Comparison of ENCODE assay signal across 18 cellular contexts in genomic region chr16:65037558-65037957, GRCh38.
"Had no signal": no experiment of that assay in that cellular context is flagged by ENCODE, and none has a peak within 500 bp of the region (broad histone marks: within the 10 kb centered on the region; RNA-seq: fewer than 3 reads in every experiment).

No MANE protein-coding gene starts in this region.

- H3K27me3 Mint-ChIP-seq: memory B cell had no signal

- H3K36me3 ChIP-seq: breast epithelium, right atrium auricular region, transverse colon had no signal

- DNase-seq: activated CD4-positive, alpha-beta T cell treated with anti-CD3 and anti-CD28 coated beads, Interleukin-2, amount 50 U/mL, for 1 hour; activated CD8-positive, alpha-beta memory T cell treated with anti-CD3 and anti-CD28 coated beads for 24 hours; cerebellar nuclear complex; dermis blood vessel endothelial cell; erythroblast; islet precursor cell; stimulated activated CD4-positive, alpha-beta T cell treated with anti-CD3 and anti-CD28 coated beads, Interleukin-15, amount 100 ng/mL, for 24 hours; stimulated activated CD4-positive, alpha-beta T cell treated with anti-CD3 and anti-CD28 coated beads, Interleukin-4, amount 100 ng/mL, for 24 hours; stimulated activated naive CD4-positive, alpha-beta T cell; transverse colon had no signal

- H3K27ac ChIP-seq: breast epithelium, gastroesophageal sphincter, right atrium auricular region, transverse colon had no signal

- H3K4me3 Mint-ChIP-seq: activated T-helper 1 cell treated with anti-CD3 and anti-CD28 coated beads, Interleukin-12 subunit alpha, Interleukin-12 subunit beta, Interleukin-2, Interleukin-4 antibody, amounts not matched to agents 30 ng/mL and 10 ng/mL and 1 ng/mL, durations not matched to agents 14 hours and 24 hours and 36 hours; memory B cell; T-helper 2 cell treated with Interferon-gamma antibody and Interleukin-4, amounts not matched to agents 5 μg/mL and 100 μg/mL, for 36 hours had no signal

- H3K27me3 ChIP-seq: breast epithelium, gastroesophageal sphincter, right atrium auricular region, transverse colon had no signal

- H3K4me3 ChIP-seq: breast epithelium, gastroesophageal sphincter, right atrium auricular region, transverse colon had no signal

- H3K4me1 Mint-ChIP-seq: memory B cell had no signal

- H3K4me1 ChIP-seq: breast epithelium, right atrium auricular region had no signal

- ATAC-seq: activated CD4-positive, CD25-positive, alpha-beta regulatory T cell treated with anti-CD3 and anti-CD28 coated beads, Interleukin-2, amount 50 U/mL, for 24 hours; gastroesophageal sphincter; left lobe of liver had no signal

- H3K36me3 Mint-ChIP-seq: memory B cell had no signal

- H3K27ac Mint-ChIP-seq: activated T-helper 1 cell treated with anti-CD3 and anti-CD28 coated beads, Interleukin-12 subunit alpha, Interleukin-12 subunit beta, Interleukin-2, Interleukin-4 antibody, amounts not matched to agents 30 ng/mL and 10 ng/mL and 1 ng/mL, durations not matched to agents 14 hours and 24 hours and 36 hours; memory B cell; T-helper 2 cell treated with Interferon-gamma antibody and Interleukin-4, amounts not matched to agents 5 μg/mL and 100 μg/mL, for 36 hours had no signal

- H3K9me3 ChIP-seq: breast epithelium, gastroesophageal sphincter, right atrium auricular region, transverse colon had no signal
